12 cellular contexts compared by ENCODE assay signal in the genomic region with DNA sequence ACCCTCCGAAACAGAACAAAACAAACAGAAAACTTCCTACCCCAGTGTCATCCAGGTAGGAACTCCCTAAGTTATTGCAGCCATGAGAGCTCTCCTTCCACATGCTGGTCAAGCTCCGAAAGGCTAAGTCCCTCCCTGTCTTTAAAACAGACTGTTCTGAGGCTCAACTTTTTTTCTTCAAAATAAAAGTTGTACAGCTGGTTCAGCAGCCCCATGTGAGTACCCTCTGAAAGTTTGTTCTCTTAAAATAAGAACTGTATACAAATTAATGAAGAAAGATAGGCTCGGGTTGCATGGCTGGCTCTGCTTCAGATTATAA. TPM values are rescaled to one million over a fixed set of nuclear protein-coding genes. Genes with fewer than 3 reads are reported as not detected.
DNase-seq lines count a peak whose midpoint lies in the region; ATAC-seq and TF ChIP-seq lines count a peak whose summit lies in the region.
"Had no signal": no experiment of that assay in that cellular context is flagged by ENCODE, and none has a peak within 500 bp of the region (broad histone marks: within the 10 kb centered on the region; RNA-seq: fewer than 3 reads in every experiment).

A gene (minus strand): TSS at position 122 of the 319 bp plus-strand sequence.

- H3K4ac ChIP-seq in mesenchymal stem cell (ENCODE audit: low read depth in 1 of 2, low read length in 2 of 2), result peak within 1 kb of the TSS in 1 of 2 experiments; percentile 67

- peak within 1 kb of the TSS; percentile 74 to 81 for H3K14ac ChIP-seq in mesenchymal stem cell (ENCODE audit: low read length in 2 of 2)

- peak within 1 kb of the TSS; percentile 96 for H4K8ac ChIP-seq in mesenchymal stem cell (ENCODE audit: low read length)

- H2BK15ac ChIP-seq in mesenchymal stem cell (ENCODE audit: low read depth, poor library complexity, severe bottlenecking), result no peak within 1 kb of the TSS

- WGBS in mesenchymal stem cell, result 54% methylated on average over 2 of the region's 3 CpGs
- WGBS in spleen, 5 donors, result 27 to 62% (median 39%) methylated on average over 3 of the region's 3 CpGs

- H2AFZ ChIP-seq in mesenchymal stem cell (ENCODE audit: low read depth, low read length), result peak within 1 kb of the TSS; percentile 61

- peak within 1 kb of the TSS; percentile 90 to 98 for H3K18ac ChIP-seq in mesenchymal stem cell (ENCODE audit: low read depth in 1 of 2, low read length in 2 of 2)

- POLR2A ChIA-PET in HEK293 (lab: Yijun Ruan, JAX), result no interaction called here

- H3K27me3 ChIP-seq in duodenal mucosa (ENCODE audit: control insufficient read depth in 1 of 2, insufficient read depth in 2 of 2, low read length in 2 of 2) (no peaks in the 10 kb centered on the region), mesenchymal stem cell (ENCODE audit: control insufficient read depth in 1 of 2, insufficient read depth in 1 of 2, low read length in 2 of 2) (no peaks in the 10 kb centered on the region), spleen (replicated peaks in 1 of 7) (no peaks in the 10 kb centered on the region)
- H3K27me3 ChIP-seq: adrenal gland had no signal

- no peak for TF ChIP-seq POLR2A in spleen (IDR thresholded peaks at IDR 0.05)

- no peak within 1 kb of the TSS for H3K9ac ChIP-seq in duodenal mucosa (ENCODE audit: low read depth in 1 of 2, low read length in 2 of 2)
- peak within 1 kb of the TSS; percentile 91 for H3K9ac ChIP-seq in mesenchymal stem cell (ENCODE audit: low read length)

- H3K4me2 ChIP-seq in mesenchymal stem cell (ENCODE audit: low read length, poor library complexity, severe bottlenecking), result peak within 1 kb of the TSS; percentile 37

- DNase-seq in mesenchymal stem cell (no peak), spleen (no peak), AG08396 (ENCODE audit: low spot score) (no peak), anterior cingulate cortex (lab: John Stamatoyannopoulos, UW) (no peak)
- DNase-seq in effector CD8-positive, alpha-beta T cell (lab: John Stamatoyannopoulos, UW), result no peak
- DNase-seq: activated CD8-positive, alpha-beta memory T cell treated with anti-CD3 and anti-CD28 coated beads for 24 hours; adrenal gland; CD4-positive, CD25-positive, alpha-beta regulatory T cell; NK-92 treated with Interleukin-12 subunit alpha and Interleukin-12 subunit beta, amount 100 ng/mL, for 24 hours had no signal

- no peak within 1 kb of the TSS for H3K27ac ChIP-seq in HEK293 (ENCODE audit: extremely low read depth, low read depth, low read length)
- H3K27ac ChIP-seq in duodenal mucosa (ENCODE audit: low read depth, low read length), result peak within 1 kb of the TSS; percentile 30
- H3K27ac ChIP-seq in mesenchymal stem cell (ENCODE audit: low read length, poor library complexity, severe bottlenecking), result peak within 1 kb of the TSS; percentile 20
- H3K27ac ChIP-seq in spleen, result peak within 1 kb of the TSS in 4 of 8 donors; percentile 24 to 57 (median 46)

- H3K9me3 ChIP-seq in HEK293 (ENCODE audit: control insufficient read depth, insufficient read depth, low read depth, low read length) (no peaks in the 10 kb centered on the region), duodenal mucosa (ENCODE audit: control insufficient read depth in 1 of 2, low read length in 2 of 2) (no peaks in the 10 kb centered on the region), mesenchymal stem cell (ENCODE audit: control insufficient read depth, low read length) (no peaks in the 10 kb centered on the region), spleen (no peaks in the 10 kb centered on the region)
- H3K9me3 ChIP-seq: adrenal gland had no signal

- H3K23ac ChIP-seq in mesenchymal stem cell (ENCODE audit: low read length in 2 of 2), result peak within 1 kb of the TSS in 1 of 2 experiments; percentile 59

- CTCF ChIA-PET in HEK293 (lab: Yijun Ruan, JAX), result no interaction called here

- no peaks in the 10 kb centered on the region for H3K79me1 ChIP-seq in mesenchymal stem cell (replicated peaks; ENCODE audit: low read length, poor library complexity, severe bottlenecking)

- H2AK5ac ChIP-seq in mesenchymal stem cell (ENCODE audit: low read length, severe bottlenecking), result peak within 1 kb of the TSS; percentile 92

- intact Hi-C loops in spleen (cut with DNase I; ENCODE audit: low total_unique reads), result no loop called here

- ATAC-seq in HG02884 (IDR thresholded peaks at IDR 0.05; ENCODE audit: unreplicated experiment), result no peak

- no peak within 1 kb of the TSS for H3K4me3 ChIP-seq in HEK293 (ENCODE audit: low read depth, low read length)
- H3K4me3 ChIP-seq in duodenal mucosa (ENCODE audit: low read depth in 1 of 2, low read length in 2 of 2), result peak within 1 kb of the TSS; percentile 45 to 53
- peak within 1 kb of the TSS in 1 of 2 experiments; percentile 80 for H3K4me3 ChIP-seq in mesenchymal stem cell (ENCODE audit: insufficient read depth in 1 of 2, low read depth in 1 of 2, low read length in 2 of 2)
- H3K4me3 ChIP-seq in spleen, result peak within 1 kb of the TSS in 7 of 8 donors; percentile 7 to 60 (median 28)

- H4K91ac ChIP-seq in mesenchymal stem cell (ENCODE audit: low read length), result peak within 1 kb of the TSS; percentile 80

- TF ChIP-seq CTCF in HEK293 (tag by site-specific recombination; IDR thresholded peaks at IDR 0.05) (no peak), spleen (IDR thresholded peaks at IDR 0.05 in 8 of 11, conservative IDR thresholded peaks at IDR 0.05 in 3 of 11) (no peak)

- peak within 1 kb of the TSS; percentile 34 for H2BK120ac ChIP-seq in mesenchymal stem cell (ENCODE audit: low read depth, low read length)

- peak within 1 kb of the TSS in 1 of 2 experiments; percentile 52 for H2BK12ac ChIP-seq in mesenchymal stem cell (ENCODE audit: low read length in 2 of 2)

- H3K36me3 ChIP-seq in HEK293 (ENCODE audit: control insufficient read depth in 2 of 2, insufficient read depth in 1 of 2, low read length in 2 of 2), result no peaks in the 10 kb centered on the region
- H3K36me3 ChIP-seq in duodenal mucosa (ENCODE audit: control insufficient read depth in 1 of 2, insufficient read depth in 2 of 2, low read length in 2 of 2), result no peaks in the 10 kb centered on the region
- H3K36me3 ChIP-seq in mesenchymal stem cell (ENCODE audit: control insufficient read depth in 1 of 2, insufficient read depth in 2 of 2, low read depth in 1 of 2, low read length in 2 of 2), result no peaks in the 10 kb centered on the region
- no peaks in the 10 kb centered on the region for H3K36me3 ChIP-seq in spleen
- H3K36me3 ChIP-seq: adrenal gland had no signal

- H2BK5ac ChIP-seq in mesenchymal stem cell (ENCODE audit: low read depth, low read length, poor library complexity, severe bottlenecking), result no peak within 1 kb of the TSS

- H3K4me1 ChIP-seq in HEK293 (ENCODE audit: control insufficient read depth, insufficient read depth, low read length) (no peaks in the 10 kb centered on the region; the same call in 1 of the 2 replicates), duodenal mucosa (ENCODE audit: control insufficient read depth in 1 of 2, insufficient read depth in 2 of 2, low read length in 2 of 2) (no peaks in the 10 kb centered on the region), mesenchymal stem cell (ENCODE audit: control insufficient read depth, insufficient read depth, low read depth, low read length) (peaks cover 3% of the 10 kb centered on the region), spleen (peaks cover 0 to 3% (median 0%) of the 10 kb centered on the region in 6 donors)
- H3K4me1 ChIP-seq: adrenal gland had no signal

TF ChIP-seq in HEK293, 187 proteins besides CTCF, POLR2A, EP300 and RAD21:
- TF ChIP-seq KLF1 (tag by site-specific recombination; IDR thresholded peaks at IDR 0.05) (no peak), ZNF223 (tag by site-specific recombination; IDR thresholded peaks at IDR 0.05) (no peak), ZNF214 (tag by site-specific recombination; IDR thresholded peaks at IDR 0.05; ENCODE audit: borderline replicate concordance) (no peak), ZBTB17 (tag by site-specific recombination; IDR thresholded peaks at IDR 0.05) (no peak), ZNF175 (tag by site-specific recombination; IDR thresholded peaks at IDR 0.05) (no peak), MYNN (tag by site-specific recombination; IDR thresholded peaks at IDR 0.05; ENCODE audit: borderline replicate concordance) (peak; percentile 92), IKZF3 (tag by site-specific recombination; IDR thresholded peaks at IDR 0.05) (no peak), ZNF366 (tag by site-specific recombination; conservative IDR thresholded peaks at IDR 0.05) (no peak)

RNA-seq across cellular contexts. Expression of the gene that starts here (rescaled TPM):
- 7.7 TPM for polyA plus RNA-seq in mesenchymal stem cell (2013, experiment 1 of 2)
- 8.7 TPM for polyA plus RNA-seq in mesenchymal stem cell (2013, experiment 2 of 2)
- total RNA-seq in spleen, result 1 to 10 TPM; 1.8 to 7.8 (median 5.8) TPM
- polyA plus RNA-seq in spleen, result 1 to 10 TPM; 1.5 to 2.4 (median 1.9) TPM
- total RNA-seq: CD4-positive, CD25-positive, alpha-beta regulatory T cell had no signal
- polyA plus RNA-seq: CD4-positive, CD25-positive, alpha-beta regulatory T cell had no signal
